Comparison of ENCODE assay signal across 11 cellular contexts in the genomic region with DNA sequence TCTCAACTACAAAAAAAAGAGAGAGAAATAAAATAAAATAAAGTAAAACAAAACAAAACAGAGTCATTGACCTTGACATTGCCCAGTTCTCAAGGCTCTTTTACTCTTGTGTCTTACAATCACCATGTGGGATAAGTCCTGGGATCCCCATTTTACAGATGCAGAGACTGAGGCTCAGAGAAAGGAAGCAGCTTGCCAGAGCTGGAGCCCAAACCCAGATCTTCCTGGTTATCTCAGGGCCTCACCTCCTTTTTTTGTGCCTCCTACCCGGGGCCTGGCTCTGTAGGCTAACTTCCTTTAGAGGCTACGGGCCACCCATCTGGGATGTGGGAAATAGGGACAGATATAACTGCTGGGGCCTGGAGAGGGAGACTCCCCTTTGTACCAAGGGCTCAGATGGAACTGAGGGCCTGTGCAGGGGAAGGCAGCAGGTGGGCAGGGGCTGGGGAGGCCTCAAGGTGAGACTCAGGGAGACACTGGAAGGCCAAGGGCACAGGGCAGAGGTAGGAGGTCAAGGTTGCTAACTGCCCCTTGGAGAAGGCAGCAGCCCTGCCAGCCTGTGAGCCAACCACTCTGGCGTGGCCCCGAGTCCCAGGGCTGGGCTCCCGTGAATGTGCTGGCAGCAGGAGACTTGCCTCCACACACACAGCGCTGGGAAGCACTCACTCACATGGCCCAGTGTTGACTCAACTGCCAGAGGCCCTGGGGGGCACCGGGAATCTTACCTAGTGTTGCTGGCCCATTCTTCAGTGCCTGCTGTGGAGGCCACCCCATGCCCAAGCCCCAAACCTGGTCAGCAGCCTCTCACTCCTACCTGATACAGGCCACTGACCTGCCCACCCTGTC. TPM values are rescaled to one million over a fixed set of nuclear protein-coding genes. Genes with fewer than 3 reads are reported as not detected.
DNase-seq lines count a peak whose midpoint lies in the region; ATAC-seq and TF ChIP-seq lines count a peak whose summit lies in the region.
"Had no signal": no experiment of that assay in that cellular context is flagged by ENCODE, and none has a peak within 500 bp of the region (broad histone marks: within the 10 kb centered on the region; RNA-seq: fewer than 3 reads in every experiment).

No MANE protein-coding gene starts in this region.

- peak in 1 of 2 donors; percentile 42 for TF ChIP-seq POLR2A in adrenal gland (IDR thresholded peaks at IDR 0.05)

- H3K14ac ChIP-seq in neuronal stem cell (ENCODE audit: low read length) = no peak overlapping the region

- 0 to 48% (median 35%) methylated on average over 1 to 7 of the region's 7 CpGs for WGBS in adrenal gland, 4 donors
- no CpG with 5 or more reads among the region's 7 CpGs for WGBS in neuronal stem cell (ENCODE audit: extremely low coverage in 2 of 2, insufficient read length in 2 of 2, insufficient replicate concordance in 1 of 2), 2 donors

- peaks cover 18% of the 10 kb centered on the region for H3K36me3 Mint-ChIP-seq in CD4-positive, alpha-beta T cell (ENCODE audit: low read depth)

- H3K23ac ChIP-seq in neuronal stem cell (ENCODE audit: low read depth, low read length, poor library complexity) = no peak overlapping the region

- H2AFZ ChIP-seq in neuronal stem cell (ENCODE audit: low read length) = no peak overlapping the region

- H3K4me3 Mint-ChIP-seq in CD4-positive, alpha-beta T cell = peak overlapping the region; percentile 55

- H2BK12ac ChIP-seq in neuronal stem cell (ENCODE audit: low read length) = no peak overlapping the region

- intact Hi-C loops in CD4-positive, alpha-beta T cell (cut with DNase I, micrococcal nuclease) = no loop called here
- intact Hi-C loops in adrenal gland (cut with DNase I) = no loop called here
- intact Hi-C loops in left lung (cut with DNase I) = no loop called here

- H3K79me1 ChIP-seq in neuronal stem cell (ENCODE audit: low read depth, low read length) = no peaks in the 10 kb centered on the region

- H2BK15ac ChIP-seq in neuronal stem cell (ENCODE audit: low read length) = peak overlapping the region; percentile 22

- no peaks in the 10 kb centered on the region for H3K27me3 Mint-ChIP-seq in CD4-positive, alpha-beta T cell

- H4K8ac ChIP-seq in neuronal stem cell (ENCODE audit: low read depth, low read length) = no peak overlapping the region

- no peak overlapping the region for H3K4ac ChIP-seq in neuronal stem cell (ENCODE audit: low read length)

- H3K9ac ChIP-seq in neuronal stem cell (ENCODE audit: low read depth, low read length, poor library complexity) = peak overlapping the region; percentile 44

- no peak for DNase-seq in CD4-positive, alpha-beta T cell
- DNase-seq in MG63 = peak; percentile 31
- peak in 6 of 7 donors; percentile 72 to 86 (median 79) for DNase-seq in adrenal gland
- DNase-seq in neuronal stem cell (ENCODE audit: low spot score) = no peak
- no peak for DNase-seq in NAMALWA (ENCODE audit: low spot score)
- DNase-seq in UCSD-AML1 (lab: John Stamatoyannopoulos, UW; ENCODE audit: unreplicated experiment) = no peak
- DNase-seq in DMS 273 (lab: John Stamatoyannopoulos, UW; ENCODE audit: unreplicated experiment) = no peak
- DNase-seq in left lung = no peak
- DNase-seq: mesendoderm; psoas muscle; stimulated activated CD4-positive, alpha-beta T cell treated with anti-CD3 and anti-CD28 coated beads, Interleukin-4, amount 100 ng/mL, for 4 hours had no signal

- H3K4me1 ChIP-seq in adrenal gland (replicated peaks in 1 of 2) (peaks cover 22 to 69% of the 10 kb centered on the region in 2 donors), neuronal stem cell (ENCODE audit: control insufficient read depth in 2 of 2, insufficient read depth in 1 of 2, low read depth in 1 of 2, low read length in 2 of 2) (peaks cover 10 to 12% of the 10 kb centered on the region in 2 donors), left lung (peaks cover 0 to 70% of the 10 kb centered on the region in 2 donors)
- H3K4me1 ChIP-seq: psoas muscle had no signal

- no peaks in the 10 kb centered on the region for H3K27me3 ChIP-seq in CD4-positive, alpha-beta T cell (ENCODE audit: control insufficient read depth, insufficient read depth, low read length)
- H3K27me3 ChIP-seq in MG63 (no peaks in the 10 kb centered on the region), adrenal gland (no peaks in the 10 kb centered on the region), neuronal stem cell (ENCODE audit: control insufficient read depth in 3 of 3, insufficient read depth in 3 of 3, low read depth in 1 of 3, low read length in 3 of 3) (peaks cover 0 to 3% (median 0%) of the 10 kb centered on the region in 3 experiments), left lung (no peaks in the 10 kb centered on the region)

- H3K36me3 ChIP-seq in MG63 = no peaks in the 10 kb centered on the region
- H3K36me3 ChIP-seq in adrenal gland (replicated peaks in 1 of 2) = no peaks in the 10 kb centered on the region
- H3K36me3 ChIP-seq in neuronal stem cell (replicated peaks in 1 of 2; ENCODE audit: control insufficient read depth in 2 of 2, insufficient read depth in 2 of 2, low read length in 2 of 2) = no peaks in the 10 kb centered on the region
- no peaks in the 10 kb centered on the region for H3K36me3 ChIP-seq in left lung

- no peaks in the 10 kb centered on the region for H3K9me3 Mint-ChIP-seq in CD4-positive, alpha-beta T cell

- no peak for ATAC-seq in CD4-positive, alpha-beta T cell (ENCODE audit: poor library complexity)
- no peak for ATAC-seq in left lung
- ATAC-seq: psoas muscle had no signal

- CTCF ChIA-PET in CD4-positive, alpha-beta T cell (lab: Charles Lee) = interaction anchor here (0.7 to 7.8 kb wide), 2 partner anchors 26 to 27 kb away, joined by 3 to 80 read pairs; no protein-coding TSS in a partner anchor

- no peaks in the 10 kb centered on the region for H3K9me3 ChIP-seq in CD4-positive, alpha-beta T cell (ENCODE audit: control insufficient read depth, low read length)
- H3K9me3 ChIP-seq in MG63 (no peaks in the 10 kb centered on the region), adrenal gland (replicated peaks in 1 of 3) (no peaks in the 10 kb centered on the region), neuronal stem cell (replicated peaks in 1 of 2; ENCODE audit: control insufficient read depth in 2 of 2, insufficient read depth in 1 of 2, low read depth in 1 of 2, low read length in 2 of 2) (no peaks in the 10 kb centered on the region), left lung (no peaks in the 10 kb centered on the region)
- H3K9me3 ChIP-seq: psoas muscle had no signal

- POLR2A ChIA-PET in CD4-positive, alpha-beta T cell (lab: Charles Lee) = interaction anchor here (1.1 to 6.5 kb wide), 3 partner anchors 18 to 48 kb away, joined by 4 to 205 read pairs (median 21); no protein-coding TSS in a partner anchor

- peak overlapping the region; percentile 96 for H3K27ac Mint-ChIP-seq in CD4-positive, alpha-beta T cell

- no peak overlapping the region for H3K4me2 ChIP-seq in neuronal stem cell (ENCODE audit: insufficient read depth, low read length, poor library complexity, severe bottlenecking)

- H3K4me1 Mint-ChIP-seq in CD4-positive, alpha-beta T cell (ENCODE audit: low read depth) = peaks cover 84% of the 10 kb centered on the region

- H3K4me3 ChIP-seq in MG63 = no peak overlapping the region
- H3K4me3 ChIP-seq in adrenal gland = no peak overlapping the region
- H3K4me3 ChIP-seq in neuronal stem cell (ENCODE audit: low read length in 2 of 2) = no peak overlapping the region
- no peak overlapping the region for H3K4me3 ChIP-seq in left lung
- H3K4me3 ChIP-seq: psoas muscle had no signal

- H3K27ac ChIP-seq in CD4-positive, alpha-beta T cell (ENCODE audit: low read depth, low read length) = peak overlapping the region; percentile 95
- H3K27ac ChIP-seq in adrenal gland = peak overlapping the region; percentile 41 to 88 (median 63)
- no peak overlapping the region for H3K27ac ChIP-seq in neuronal stem cell (replicated peaks; ENCODE audit: low read length)
- peak overlapping the region in 1 of 2 donors; percentile 91 for H3K27ac ChIP-seq in left lung
- H3K27ac ChIP-seq: psoas muscle had no signal

- H4K91ac ChIP-seq in neuronal stem cell (ENCODE audit: low read depth, low read length, poor library complexity) = peak overlapping the region; percentile 18

- H3K18ac ChIP-seq in neuronal stem cell (ENCODE audit: low read length) = peak overlapping the region; percentile 32

- no peak for TF ChIP-seq CTCF in CD4-positive, alpha-beta T cell (IDR thresholded peaks at IDR 0.05)
- TF ChIP-seq CTCF in adrenal gland (IDR thresholded peaks at IDR 0.05) (no peak), left lung (IDR thresholded peaks at IDR 0.05) (no peak)

- H2BK5ac ChIP-seq in neuronal stem cell (ENCODE audit: low read length) = no peak overlapping the region

- H2BK120ac ChIP-seq in neuronal stem cell (ENCODE audit: low read depth, low read length) = no peak overlapping the region

- no peak overlapping the region for H2AK5ac ChIP-seq in neuronal stem cell (ENCODE audit: low read depth, low read length)

RNA-seq across cellular contexts. Expression of a gene that starts 6.5 kb away (rescaled TPM):
- total RNA-seq in CD4-positive, alpha-beta T cell = 10 to 100 TPM; 62.0 to 63.6 TPM
- total RNA-seq in MG63 (2014; rRNA removed; shearing (Covaris generic); ENCODE audit: low replicate concordance) = 10.5 and 11.4 TPM in 2 replicates
- total RNA-seq in adrenal gland = 100 to 1,000 TPM; 173 to 588 (median 259) TPM
- 100 to 1,000 TPM; 150 to 327 (median 176) TPM for polyA plus RNA-seq in adrenal gland
- polyA plus RNA-seq in neuronal stem cell (2013, experiment 1 of 2) = 10.7 TPM
- 10.7 TPM for polyA plus RNA-seq in neuronal stem cell (2013, experiment 2 of 2)
- total RNA-seq in left lung = 100 to 1,000 TPM in 1 of 2 donors, 10 to 100 TPM in 1; 91.7 to 107 TPM

Comparison
In these comparisons a context has a peak if more than half of its experiments do, and no peak if none do; other contexts are left out.
1. DNase-seq: peak in MG63 (single experiment) and adrenal gland (6 of 7); none in CD4-positive, alpha-beta T cell (0 of 10), neuronal stem cell (single experiment), NAMALWA (single experiment), UCSD-AML1 (single experiment), DMS 273 (single experiment) and left lung (0 of 2).